8 cellular contexts compared by ENCODE assay signal in the genomic region with DNA sequence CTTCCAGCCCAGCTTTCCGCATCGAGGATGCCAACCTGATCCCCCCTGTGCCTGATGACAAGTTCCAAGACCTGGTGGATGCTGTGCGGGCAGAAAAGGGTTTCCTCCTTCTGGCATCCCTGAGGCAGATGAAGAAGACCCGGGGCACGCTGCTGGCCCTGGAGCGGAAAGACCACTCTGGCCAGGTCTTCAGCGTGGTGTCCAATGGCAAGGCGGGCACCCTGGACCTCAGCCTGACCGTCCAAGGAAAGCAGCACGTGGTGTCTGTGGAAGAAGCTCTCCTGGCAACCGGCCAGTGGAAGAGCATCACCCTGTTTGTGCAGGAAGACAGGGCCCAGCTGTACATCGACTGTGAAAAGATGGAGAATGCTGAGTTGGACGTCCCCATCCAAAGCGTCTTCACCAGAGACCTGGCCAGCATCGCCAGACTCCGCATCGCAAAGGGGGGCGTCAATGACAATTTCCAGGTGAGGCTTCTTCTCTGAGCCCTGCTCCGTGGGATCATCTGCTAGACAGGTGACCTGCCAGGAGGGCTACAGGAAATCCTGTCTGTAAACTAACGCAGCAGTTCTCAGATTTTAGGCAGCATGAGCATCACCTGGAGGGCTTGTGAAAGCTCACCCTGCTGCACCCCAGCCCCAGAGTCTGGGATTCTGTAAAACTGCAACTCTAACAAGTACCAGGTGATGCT. TPM values are rescaled to one million over a fixed set of nuclear protein-coding genes. Genes with fewer than 3 reads are reported as not detected.
DNase-seq lines count a peak whose midpoint lies in the region; ATAC-seq and TF ChIP-seq lines count a peak whose summit lies in the region.

No MANE protein-coding gene starts in this region.

- no peak overlapping the region for H3K27ac Mint-ChIP-seq in T-helper 2 cell treated with Interferon-gamma antibody and Interleukin-4, amounts not matched to agents 5 μg/mL and 100 μg/mL, for 36 hours
- H3K27ac Mint-ChIP-seq in nephron (peak overlapping the region in 1 of 3 experiments; percentile 88), endothelial cell (ENCODE audit: unreplicated experiment) (no peak overlapping the region)

- POLR2A ChIA-PET in AG04449 (lab: Yijun Ruan, JAX), result interaction anchor here (0.6 to 5.5 kb wide), 51 partner anchors 9 to 875 kb away, joined by 3 to 133 read pairs (median 5); no protein-coding TSS in a partner anchor

- H3K9me3 Mint-ChIP-seq in T-helper 2 cell treated with Interferon-gamma antibody and Interleukin-4, amounts not matched to agents 5 μg/mL and 100 μg/mL, for 36 hours, result no peaks in the 10 kb centered on the region
- H3K9me3 Mint-ChIP-seq in nephron (no peaks in the 10 kb centered on the region), endothelial cell (ENCODE audit: unreplicated experiment) (no peaks in the 10 kb centered on the region)

- CTCF ChIA-PET in AG04449 (lab: Yijun Ruan, JAX), result interaction anchor here (0.7 to 5.5 kb wide), 7 partner anchors 175 to 875 kb away, joined by 3 to 51 read pairs (median 9); no protein-coding TSS in a partner anchor

- peaks cover 11% of the 10 kb centered on the region for H3K4me1 Mint-ChIP-seq in T-helper 2 cell treated with Interferon-gamma antibody and Interleukin-4, amounts not matched to agents 5 μg/mL and 100 μg/mL, for 36 hours (ENCODE audit: low read depth)
- H3K4me1 Mint-ChIP-seq in nephron, result peaks cover 70% of the 10 kb centered on the region
- H3K4me1 Mint-ChIP-seq in endothelial cell (ENCODE audit: unreplicated experiment), result peaks cover 33% of the 10 kb centered on the region

- H3K4me3 ChIP-seq in AG04449 (ENCODE audit: low read depth, low read length) (peak overlapping the region; percentile 95), fibroblast of villous mesenchyme (ENCODE audit: low read depth, low read length) (peak overlapping the region; percentile 80)

- H3K36me3 Mint-ChIP-seq in T-helper 2 cell treated with Interferon-gamma antibody and Interleukin-4, amounts not matched to agents 5 μg/mL and 100 μg/mL, for 36 hours (ENCODE audit: low read depth), result no peaks in the 10 kb centered on the region
- H3K36me3 Mint-ChIP-seq in nephron (ENCODE audit: low read depth), result peaks cover 49% of the 10 kb centered on the region
- no peaks in the 10 kb centered on the region for H3K36me3 Mint-ChIP-seq in endothelial cell (ENCODE audit: low read depth, unreplicated experiment)

- H3K4me3 Mint-ChIP-seq in T-helper 2 cell treated with Interferon-gamma antibody and Interleukin-4, amounts not matched to agents 5 μg/mL and 100 μg/mL, for 36 hours, result peak overlapping the region; percentile 50
- H3K4me3 Mint-ChIP-seq in nephron (peak overlapping the region; percentile 89 to 94 (median 91)), endothelial cell (ENCODE audit: unreplicated experiment) (no peak overlapping the region)

- DNase-seq in AG04449 (ENCODE audit: low read depth, low spot score) (peak; percentile 16), fibroblast of villous mesenchyme (ENCODE audit: low read depth) (peak; percentile 56), putamen (ENCODE audit: low spot score) (no peak), endothelial cell (ENCODE audit: low spot score) (no peak), NCI-H526 treated with DMSO at 0.1 percent for 48 hours (lab: John Stamatoyannopoulos, UW) (no peak)
- DNase-seq in T-helper 2 cell treated with Interferon-gamma antibody and Interleukin-4, amounts not matched to agents 5 μg/mL and 100 μg/mL, for 36 hours (ENCODE audit: low spot score), result no peak

- no peak for ATAC-seq in activated CD4-positive, CD25-positive, alpha-beta regulatory T cell treated with anti-CD3 and anti-CD28 coated beads, Interleukin-2, amount 50 U/mL, for 24 hours

- no peak for TF ChIP-seq CTCF in AG04449 (IDR thresholded peaks at IDR 0.05; ENCODE audit: insufficient read depth, low read length, missing control alignments)
- TF ChIP-seq CTCF in fibroblast of villous mesenchyme (IDR thresholded peaks at IDR 0.05; ENCODE audit: insufficient read depth, low read depth, low read length), result no peak
- no peak for TF ChIP-seq CTCF in nephron (IDR thresholded peaks at IDR 0.05; ENCODE audit: unreplicated experiment in 3 of 3)
- TF ChIP-seq CTCF in endothelial cell (IDR thresholded peaks at IDR 0.05; ENCODE audit: unreplicated experiment), result no peak

- H3K27me3 Mint-ChIP-seq in T-helper 2 cell treated with Interferon-gamma antibody and Interleukin-4, amounts not matched to agents 5 μg/mL and 100 μg/mL, for 36 hours (ENCODE audit: low read depth), result peaks cover 60% of the 10 kb centered on the region
- no peaks in the 10 kb centered on the region for H3K27me3 Mint-ChIP-seq in nephron (ENCODE audit: low read depth)
- H3K27me3 Mint-ChIP-seq in endothelial cell (ENCODE audit: unreplicated experiment), result peaks cover 16% of the 10 kb centered on the region

RNA-seq across cellular contexts. Expression of a gene that starts 1.6 kb away (rescaled TPM):
- total RNA-seq in fibroblast of villous mesenchyme, result 7,420 and 8,241 TPM in 2 replicates
- 8.2 TPM for total RNA-seq in endothelial cell (ENCODE audit: unreplicated experiment)

Comparison
In these comparisons a context has a peak if more than half of its experiments do, and no peak if none do; other contexts are left out.
1. DNase-seq: peak in AG04449 (single experiment) and fibroblast of villous mesenchyme (single experiment); none in T-helper 2 cell treated with Interferon-gamma antibody and Interleukin-4, amounts not matched to agents 5 μg/mL and 100 μg/mL, for 36 hours (single experiment), putamen (single experiment), endothelial cell (single experiment) and NCI-H526 treated with DMSO at 0.1 percent for 48 hours (single experiment).
2. RNA of a gene that starts 1.6 kb away (total RNA-seq): 7,420 to 8,241 TPM in fibroblast of villous mesenchyme; 8.2 TPM in endothelial cell (single experiment); every median in the first group is over 100 times any median in the second.